ENCODE assay signal across 15 cellular contexts in the genomic region with DNA sequence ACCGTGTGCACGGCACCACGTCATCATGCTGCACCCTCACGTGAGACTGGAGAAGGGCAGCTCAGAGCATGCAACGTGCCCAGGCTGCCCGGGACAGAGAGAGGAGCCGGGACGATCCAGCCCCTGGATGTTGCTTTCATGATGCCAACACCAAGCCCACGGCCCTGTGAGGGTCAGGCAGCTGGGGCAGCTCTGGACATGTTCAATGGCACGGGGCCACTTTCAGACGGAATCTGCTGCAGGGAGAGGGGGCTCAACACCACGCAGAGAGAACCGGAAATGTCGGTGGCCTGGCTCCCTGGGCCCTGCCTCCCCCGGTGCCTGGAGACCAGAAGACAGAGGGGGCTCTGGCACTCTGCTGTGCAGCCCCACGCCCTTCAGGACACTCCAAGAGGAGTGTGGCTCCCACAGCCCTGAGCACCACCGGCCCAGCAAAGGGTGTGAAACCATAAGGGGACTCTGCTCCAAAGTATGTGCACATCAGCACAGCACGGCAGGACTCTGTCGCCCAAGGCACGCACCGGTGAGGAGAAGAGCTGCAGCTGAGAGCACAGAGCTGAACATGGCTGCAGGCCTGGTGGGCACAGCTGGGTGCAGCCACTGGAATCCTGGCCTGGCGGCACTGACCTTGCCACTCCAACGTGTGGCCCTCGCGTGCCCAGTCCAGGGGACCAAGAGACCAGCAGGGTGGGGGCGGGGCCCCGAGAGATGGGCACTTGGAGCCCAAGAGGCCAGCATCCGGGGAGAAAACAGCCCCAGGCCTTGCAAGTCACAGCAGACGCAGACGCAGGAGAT.
DNase-seq lines count a peak whose midpoint lies in the region; ATAC-seq and TF ChIP-seq lines count a peak whose summit lies in the region.
"Had no signal": no experiment of that assay in that cellular context is flagged by ENCODE, and none has a peak within 500 bp of the region (broad histone marks: within the 10 kb centered on the region; RNA-seq: fewer than 3 reads in every experiment).

No MANE protein-coding gene starts in this region.

- H2BK12ac ChIP-seq in mesenchymal stem cell (ENCODE audit: low read length in 2 of 2) = no peak overlapping the region

- no peak overlapping the region for H3K18ac ChIP-seq in mesenchymal stem cell (ENCODE audit: low read depth in 1 of 2, low read length in 2 of 2)

- peak overlapping the region; percentile 62 for H3K27ac Mint-ChIP-seq in stimulated activated naive B cell treated with anti-CD40 and anti-IgM and Interleukin-4, amounts not matched to agents 10 μg/mL and 1 μg/mL and 100 μg/mL, for 72 hours
- H3K27ac Mint-ChIP-seq in activated CD8-positive, alpha-beta memory T cell treated with anti-CD3 and anti-CD28 coated beads, Interleukin-2, amount 10 ng/mL, durations not matched to agents 7 days and 5 days = no peak overlapping the region

- H3K79me1 ChIP-seq in mesenchymal stem cell (replicated peaks; ENCODE audit: low read length, poor library complexity, severe bottlenecking) = peaks cover 2% of the 10 kb centered on the region

- no peak overlapping the region for H2BK120ac ChIP-seq in mesenchymal stem cell (ENCODE audit: low read depth, low read length)

- H3K9ac ChIP-seq in mesenchymal stem cell (ENCODE audit: low read length) = no peak overlapping the region

- H2AK5ac ChIP-seq in mesenchymal stem cell (ENCODE audit: low read length, severe bottlenecking) = no peak overlapping the region

- no peak overlapping the region for H3K23ac ChIP-seq in mesenchymal stem cell (ENCODE audit: low read length in 2 of 2)

- H4K91ac ChIP-seq in mesenchymal stem cell (ENCODE audit: low read length) = peak overlapping the region; percentile 25

- peaks cover 59 to 84% of the 10 kb centered on the region in 2 donors for H3K36me3 Mint-ChIP-seq in stimulated activated naive B cell treated with anti-CD40 and anti-IgM and Interleukin-4, amounts not matched to agents 10 μg/mL and 1 μg/mL and 100 μg/mL, for 72 hours
- peaks cover 38% of the 10 kb centered on the region for H3K36me3 Mint-ChIP-seq in activated CD8-positive, alpha-beta memory T cell treated with anti-CD3 and anti-CD28 coated beads, Interleukin-2, amount 10 ng/mL, durations not matched to agents 7 days and 5 days

- peaks cover 29 to 52% of the 10 kb centered on the region in 2 donors for H3K4me1 ChIP-seq in ascending aorta
- peaks cover 19% of the 10 kb centered on the region for H3K4me1 ChIP-seq in mesenchymal stem cell (ENCODE audit: control insufficient read depth, insufficient read depth, low read depth, low read length)

- CTCF ChIA-PET in activated CD8-positive, alpha-beta memory T cell treated with anti-CD3 and anti-CD28 coated beads, Interleukin-2, amount 10 ng/mL, durations not matched to agents 7 days and 5 days (lab: Charles Lee) = no interaction called here

- no peak for ATAC-seq in left ventricle myocardium superior
- ATAC-seq in left cardiac atrium = no peak
- ATAC-seq in stimulated activated naive B cell treated with anti-CD40 and anti-IgM and Interleukin-4, amounts not matched to agents 10 μg/mL and 1 μg/mL and 100 μg/mL, for 72 hours (replicated peaks) = no peak
- no peak for ATAC-seq in activated CD8-positive, alpha-beta memory T cell treated with anti-CD3 and anti-CD28 coated beads, Interleukin-2, amount 10 ng/mL, durations not matched to agents 7 days and 5 days
- no peak for ATAC-seq in HG03135 (IDR thresholded peaks at IDR 0.05; ENCODE audit: unreplicated experiment)

- no peak for TF ChIP-seq CTCF in ascending aorta (IDR thresholded peaks at IDR 0.05)

- no peaks in the 10 kb centered on the region for H3K36me3 ChIP-seq in ascending aorta
- peaks cover 4 to 30% of the 10 kb centered on the region in 2 experiments for H3K36me3 ChIP-seq in mesenchymal stem cell (ENCODE audit: control insufficient read depth in 1 of 2, insufficient read depth in 2 of 2, low read depth in 1 of 2, low read length in 2 of 2)

- WGBS in mesenchymal stem cell = 95% methylated on average over 30 of the region's 30 CpGs

- no peak overlapping the region for H2BK5ac ChIP-seq in mesenchymal stem cell (ENCODE audit: low read depth, low read length, poor library complexity, severe bottlenecking)

- H4K8ac ChIP-seq in mesenchymal stem cell (ENCODE audit: low read length) = no peak overlapping the region

- H3K4me3 ChIP-seq in ascending aorta (no peak overlapping the region), mesenchymal stem cell (ENCODE audit: insufficient read depth in 1 of 2, low read depth in 1 of 2, low read length in 2 of 2) (no peak overlapping the region)

- H3K4ac ChIP-seq in mesenchymal stem cell (ENCODE audit: low read depth in 1 of 2, low read length in 2 of 2) = no peak overlapping the region

- no peaks in the 10 kb centered on the region for H3K27me3 Mint-ChIP-seq in stimulated activated naive B cell treated with anti-CD40 and anti-IgM and Interleukin-4, amounts not matched to agents 10 μg/mL and 1 μg/mL and 100 μg/mL, for 72 hours
- H3K27me3 Mint-ChIP-seq in activated CD8-positive, alpha-beta memory T cell treated with anti-CD3 and anti-CD28 coated beads, Interleukin-2, amount 10 ng/mL, durations not matched to agents 7 days and 5 days = no peaks in the 10 kb centered on the region
- H3K27me3 Mint-ChIP-seq: CD4-positive, CD25-positive, alpha-beta regulatory T cell had no signal

- H3K4me2 ChIP-seq in mesenchymal stem cell (ENCODE audit: low read length, poor library complexity, severe bottlenecking) = no peak overlapping the region

- peak; percentile 29 for DNase-seq in left ventricle myocardium superior
- no peak for DNase-seq in left cardiac atrium
- no peak for DNase-seq in ascending aorta (ENCODE audit: low spot score in 2 of 2)
- no peak for DNase-seq in mesenchymal stem cell
- no peak for DNase-seq in stimulated activated naive B cell treated with anti-CD40 and anti-IgM and Interleukin-4, amounts not matched to agents 10 μg/mL and 1 μg/mL and 100 μg/mL, for 72 hours
- no peak for DNase-seq in activated CD8-positive, alpha-beta memory T cell treated with anti-CD3 and anti-CD28 coated beads, Interleukin-2, amount 10 ng/mL, durations not matched to agents 7 days and 5 days
- DNase-seq in stimulated activated CD4-positive, alpha-beta T cell treated with anti-CD3 and anti-CD28 coated beads, Interleukin-2, amount 100 ng/mL, for 24 hours = no peak
- DNase-seq: Calu3; CD4-positive, CD25-positive, alpha-beta regulatory T cell; GF-D8; HCEC 1CT; NCI-H1048; NCI-H1694; NCI-H748 treated with DMSO at 0.1 percent for 48 hours had no signal

- no peak overlapping the region for H3K4me3 Mint-ChIP-seq in stimulated activated naive B cell treated with anti-CD40 and anti-IgM and Interleukin-4, amounts not matched to agents 10 μg/mL and 1 μg/mL and 100 μg/mL, for 72 hours
- no peak overlapping the region for H3K4me3 Mint-ChIP-seq in activated CD8-positive, alpha-beta memory T cell treated with anti-CD3 and anti-CD28 coated beads, Interleukin-2, amount 10 ng/mL, durations not matched to agents 7 days and 5 days
- H3K4me3 Mint-ChIP-seq: CD4-positive, CD25-positive, alpha-beta regulatory T cell had no signal

- H3K27ac ChIP-seq in ascending aorta (peak overlapping the region; percentile 70 to 81), mesenchymal stem cell (ENCODE audit: low read length, poor library complexity, severe bottlenecking) (no peak overlapping the region)

- intact Hi-C loops in left ventricle myocardium superior (cut with micrococcal nuclease) (no loop called here), left cardiac atrium (cut with DNase I) (no loop called here), ascending aorta (cut with DNase I) (loop anchor here (1.0 kb wide), 1 partner anchor 33 kb away; no protein-coding TSS in a partner anchor)

- no peak overlapping the region for H2BK15ac ChIP-seq in mesenchymal stem cell (ENCODE audit: low read depth, poor library complexity, severe bottlenecking)

- peaks cover 19 to 21% of the 10 kb centered on the region in 2 donors for H3K9me3 Mint-ChIP-seq in stimulated activated naive B cell treated with anti-CD40 and anti-IgM and Interleukin-4, amounts not matched to agents 10 μg/mL and 1 μg/mL and 100 μg/mL, for 72 hours
- H3K9me3 Mint-ChIP-seq in activated CD8-positive, alpha-beta memory T cell treated with anti-CD3 and anti-CD28 coated beads, Interleukin-2, amount 10 ng/mL, durations not matched to agents 7 days and 5 days (ENCODE audit: low read depth) = peaks cover 13% of the 10 kb centered on the region

- no peaks in the 10 kb centered on the region for H3K27me3 ChIP-seq in ascending aorta
- H3K27me3 ChIP-seq in mesenchymal stem cell (ENCODE audit: control insufficient read depth in 1 of 2, insufficient read depth in 1 of 2, low read length in 2 of 2) = no peaks in the 10 kb centered on the region

- H2AFZ ChIP-seq in mesenchymal stem cell (ENCODE audit: low read depth, low read length) = no peak overlapping the region

- H3K9me3 ChIP-seq in ascending aorta = no peaks in the 10 kb centered on the region
- H3K9me3 ChIP-seq in mesenchymal stem cell (ENCODE audit: control insufficient read depth, low read length) = peaks cover 5% of the 10 kb centered on the region

- peak overlapping the region in 1 of 2 experiments; percentile 18 for H3K14ac ChIP-seq in mesenchymal stem cell (ENCODE audit: low read length in 2 of 2)

- H3K4me1 Mint-ChIP-seq in stimulated activated naive B cell treated with anti-CD40 and anti-IgM and Interleukin-4, amounts not matched to agents 10 μg/mL and 1 μg/mL and 100 μg/mL, for 72 hours = peaks cover 35 to 38% of the 10 kb centered on the region in 2 donors
- H3K4me1 Mint-ChIP-seq in activated CD8-positive, alpha-beta memory T cell treated with anti-CD3 and anti-CD28 coated beads, Interleukin-2, amount 10 ng/mL, durations not matched to agents 7 days and 5 days = peaks cover 18% of the 10 kb centered on the region
